8 cellular contexts compared by ENCODE assay signal in genomic region chr5:138438724-138439536, GRCh38. TPM values are rescaled to one million over a fixed set of nuclear protein-coding genes. Genes with fewer than 3 reads are reported as not detected.
DNase-seq lines count a peak whose midpoint lies in the region; ATAC-seq, FAIRE-seq and TF ChIP-seq lines count a peak whose summit lies in the region.

Gene REEP2 (plus strand): TSS chr5:138439057. CDS start chr5:138439209, 152 bp downstream.

- peak within 1 kb of the TSS; percentile 72 for H3K4me3 Mint-ChIP-seq in activated naive CD4-positive, alpha-beta T cell treated with anti-CD3 and anti-CD28 coated beads for 36 hours

- intact Hi-C loops in activated naive CD4-positive, alpha-beta T cell treated with anti-CD3 and anti-CD28 coated beads for 36 hours (cut with micrococcal nuclease): loop anchor here (1.0 to 10.0 kb wide), 3 partner anchors 26 to 264 kb away; partner anchors contain the start of genes BRD8, CDC23, EGR1 and KIF20A
- intact Hi-C loops in pancreas (cut with DNase I): no loop called here

- ATAC-seq in GM18907 (IDR thresholded peaks at IDR 0.05; ENCODE audit: unreplicated experiment): peak; percentile 62
- ATAC-seq in HG03469 (IDR thresholded peaks at IDR 0.05; ENCODE audit: unreplicated experiment): peak; percentile 50
- peak; percentile 75 to 87 (median 82) for ATAC-seq in pancreas

- TF ChIP-seq CTCF in pancreas (IDR thresholded peaks at IDR 0.05): no peak

- no peaks in the 10 kb centered on the region for H3K9me3 Mint-ChIP-seq in activated naive CD4-positive, alpha-beta T cell treated with anti-CD3 and anti-CD28 coated beads for 36 hours

- peaks cover 3% of the 10 kb centered on the region for H3K27me3 Mint-ChIP-seq in activated naive CD4-positive, alpha-beta T cell treated with anti-CD3 and anti-CD28 coated beads for 36 hours (ENCODE audit: low read depth)

- 2 to 3% methylated on average over 46 to 68 of the region's 68 CpGs for WGBS in pancreas, 2 donors

- H3K36me3 Mint-ChIP-seq in activated naive CD4-positive, alpha-beta T cell treated with anti-CD3 and anti-CD28 coated beads for 36 hours (ENCODE audit: low read depth): peaks cover 11% of the 10 kb centered on the region

- no peak within 1 kb of the TSS for H3K27ac Mint-ChIP-seq in activated naive CD4-positive, alpha-beta T cell treated with anti-CD3 and anti-CD28 coated beads for 36 hours

- peaks cover 0 to 18% (median 8%) of the 10 kb centered on the region in 3 donors for H3K36me3 ChIP-seq in pancreas

- H3K27me3 ChIP-seq in pancreas: no peaks in the 10 kb centered on the region

- H3K27ac ChIP-seq in pancreas: no peak within 1 kb of the TSS

- peaks cover 5% of the 10 kb centered on the region for H3K4me1 Mint-ChIP-seq in activated naive CD4-positive, alpha-beta T cell treated with anti-CD3 and anti-CD28 coated beads for 36 hours (ENCODE audit: low read depth)

- no peaks in the 10 kb centered on the region for H3K4me1 ChIP-seq in pancreas

- CTCF ChIA-PET in activated naive CD4-positive, alpha-beta T cell treated with anti-CD3 and anti-CD28 coated beads for 36 hours (lab: Charles Lee): interaction anchor here (0.5 to 3.3 kb wide), 9 partner anchors 8 to 140 kb away, joined by 3 to 14 read pairs (median 5); partner anchors contain the start of gene KDM3B

- DNase-seq in 8988T (peak; percentile 84), RKO (ENCODE audit: low spot score) (peak; percentile 82), glomerular visceral epithelial cell (ENCODE audit: extremely low spot score) (peak; percentile 71), pancreas (peak in 2 of 6 donors; percentile 31 to 79), urothelium cell line (ENCODE audit: low spot score) (peak; percentile 76)
- peak; percentile 62 for DNase-seq in activated naive CD4-positive, alpha-beta T cell treated with anti-CD3 and anti-CD28 coated beads for 36 hours

- H3K9me3 ChIP-seq in pancreas: no peaks in the 10 kb centered on the region

- peak within 1 kb of the TSS in 3 of 4 donors; percentile 2 to 41 (median 26) for H3K4me3 ChIP-seq in pancreas

- FAIRE-seq in pancreas (lab: Jason Lieb, UNC): no peak
- no peak for FAIRE-seq in urothelium cell line (lab: Jason Lieb, UNC)

RNA-seq across cellular contexts. Expression of gene REEP2, which starts in this region (rescaled TPM):
- total RNA-seq in activated naive CD4-positive, alpha-beta T cell treated with anti-CD3 and anti-CD28 coated beads for 36 hours: 1 to 10 TPM; 1.8 to 2.2 TPM
- 1 to 10 TPM in 3 of 6 donors, under 1 TPM in 3; 0.41 to 3.3 (median 1.3) TPM for total RNA-seq in pancreas
- polyA plus RNA-seq in pancreas: 10 to 100 TPM; 12.4 to 22.6 TPM
